Comparison of ENCODE assay signal across 8 cellular contexts in the genomic region with DNA sequence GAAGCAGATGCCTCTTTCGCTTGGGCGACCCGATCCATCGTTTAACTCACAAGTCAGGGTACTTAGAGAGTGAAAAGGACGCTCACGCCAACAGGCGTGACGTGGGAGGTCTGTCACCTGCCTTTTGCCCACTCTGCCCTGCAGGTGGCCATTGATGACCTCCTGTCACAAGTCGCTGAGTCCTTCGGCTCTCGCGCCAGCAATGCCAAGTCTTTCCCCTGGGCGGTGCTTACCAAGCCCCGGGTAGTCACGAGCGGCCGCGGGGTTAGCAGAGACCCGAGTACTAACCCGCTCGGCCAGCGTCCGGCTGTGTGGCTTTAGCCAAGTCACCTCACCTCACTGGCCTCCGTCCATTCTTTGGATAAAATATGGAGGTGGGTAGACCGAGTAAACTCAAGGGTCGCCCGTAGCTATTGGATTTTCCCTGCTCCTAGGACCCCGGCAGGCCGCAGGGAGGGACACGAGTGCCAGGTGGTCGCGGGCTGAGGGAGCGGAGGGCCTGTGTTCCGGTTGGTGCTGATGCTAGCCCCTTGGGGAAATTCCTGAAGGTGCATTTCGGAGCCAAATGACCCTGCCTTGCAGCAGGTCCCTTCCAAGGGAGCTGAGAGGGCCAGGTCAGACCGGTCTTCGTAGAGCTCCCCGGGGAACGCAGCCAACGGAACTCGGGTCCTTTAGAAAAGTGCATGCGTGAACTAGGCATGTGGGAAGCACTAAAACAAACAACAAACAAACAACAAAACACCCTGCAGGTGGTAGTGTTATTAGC. TPM values are rescaled to one million over a fixed set of nuclear protein-coding genes. Genes with fewer than 3 reads are reported as not detected.
A peak's percentile ranks its signal among the peaks of the same experiment; 100 is the strongest.
DNase-seq lines count a peak whose midpoint lies in the region; ATAC-seq and TF ChIP-seq lines count a peak whose summit lies in the region.

No MANE protein-coding gene starts in this region.

- H3K4me3 ChIP-seq in fibroblast of pulmonary artery (replicated peaks; ENCODE audit: low read depth, low read length), result peak overlapping the region; percentile 57

- peak overlapping the region; percentile 82 for H3K4me3 Mint-ChIP-seq in activated CD4-positive, alpha-beta T cell treated with anti-CD3 and anti-CD28 coated beads, Interleukin-2, amount 10 ng/mL, durations not matched to agents 24 days and 14 days
- peak overlapping the region; percentile 70 for H3K4me3 Mint-ChIP-seq in activated CD8-positive, alpha-beta T cell treated with anti-CD3 and anti-CD28 coated beads, Interleukin-2, amount 10 ng/mL, durations not matched to agents 7 days and 5 days
- H3K4me3 Mint-ChIP-seq in nephron, result peak overlapping the region; percentile 81 to 84 (median 83)

- POLR2A ChIA-PET in HEK293T (lab: Yijun Ruan, JAX), result interaction anchor here (1.0 to 1.2 kb wide), 4 partner anchors 9 to 131 kb away, joined by 3 to 4 read pairs (median 4); no protein-coding TSS in a partner anchor
- POLR2A ChIA-PET in activated CD8-positive, alpha-beta T cell treated with anti-CD3 and anti-CD28 coated beads, Interleukin-2, amount 10 ng/mL, durations not matched to agents 7 days and 5 days (lab: Charles Lee), result no interaction called here

- TF ChIP-seq CTCF in fibroblast of pulmonary artery (IDR thresholded peaks at IDR 0.05; ENCODE audit: low read length, missing control alignments), result no peak
- no peak for TF ChIP-seq CTCF in nephron (IDR thresholded peaks at IDR 0.05; ENCODE audit: unreplicated experiment in 3 of 3)

- peaks cover 14% of the 10 kb centered on the region for H3K4me1 Mint-ChIP-seq in activated CD4-positive, alpha-beta T cell treated with anti-CD3 and anti-CD28 coated beads, Interleukin-2, amount 10 ng/mL, durations not matched to agents 24 days and 14 days
- peaks cover 16% of the 10 kb centered on the region for H3K4me1 Mint-ChIP-seq in activated CD8-positive, alpha-beta T cell treated with anti-CD3 and anti-CD28 coated beads, Interleukin-2, amount 10 ng/mL, durations not matched to agents 7 days and 5 days (ENCODE audit: low read depth)
- no peaks in the 10 kb centered on the region for H3K4me1 Mint-ChIP-seq in nephron

- peaks cover 49% of the 10 kb centered on the region for H3K27me3 Mint-ChIP-seq in activated CD4-positive, alpha-beta T cell treated with anti-CD3 and anti-CD28 coated beads, Interleukin-2, amount 10 ng/mL, durations not matched to agents 24 days and 14 days
- H3K27me3 Mint-ChIP-seq in activated CD8-positive, alpha-beta T cell treated with anti-CD3 and anti-CD28 coated beads, Interleukin-2, amount 10 ng/mL, durations not matched to agents 7 days and 5 days (ENCODE audit: low read depth), result peaks cover 41% of the 10 kb centered on the region
- peaks cover 44% of the 10 kb centered on the region for H3K27me3 Mint-ChIP-seq in nephron (ENCODE audit: low read depth)

- no peaks in the 10 kb centered on the region for H3K36me3 Mint-ChIP-seq in activated CD4-positive, alpha-beta T cell treated with anti-CD3 and anti-CD28 coated beads, Interleukin-2, amount 10 ng/mL, durations not matched to agents 24 days and 14 days (ENCODE audit: low read depth)
- no peaks in the 10 kb centered on the region for H3K36me3 Mint-ChIP-seq in activated CD8-positive, alpha-beta T cell treated with anti-CD3 and anti-CD28 coated beads, Interleukin-2, amount 10 ng/mL, durations not matched to agents 7 days and 5 days (ENCODE audit: low read depth)
- H3K36me3 Mint-ChIP-seq in nephron (ENCODE audit: low read depth), result no peaks in the 10 kb centered on the region

- peak; percentile 45 for ATAC-seq in activated CD8-positive, alpha-beta T cell treated with anti-CD3 and anti-CD28 coated beads, Interleukin-2, amount 10 ng/mL, durations not matched to agents 7 days and 5 days

- no peak overlapping the region for H3K27ac Mint-ChIP-seq in activated CD4-positive, alpha-beta T cell treated with anti-CD3 and anti-CD28 coated beads, Interleukin-2, amount 10 ng/mL, durations not matched to agents 24 days and 14 days
- no peak overlapping the region for H3K27ac Mint-ChIP-seq in activated CD8-positive, alpha-beta T cell treated with anti-CD3 and anti-CD28 coated beads, Interleukin-2, amount 10 ng/mL, durations not matched to agents 7 days and 5 days
- H3K27ac Mint-ChIP-seq in nephron, result no peak overlapping the region

- no peaks in the 10 kb centered on the region for H3K9me3 Mint-ChIP-seq in activated CD4-positive, alpha-beta T cell treated with anti-CD3 and anti-CD28 coated beads, Interleukin-2, amount 10 ng/mL, durations not matched to agents 24 days and 14 days
- H3K9me3 Mint-ChIP-seq in activated CD8-positive, alpha-beta T cell treated with anti-CD3 and anti-CD28 coated beads, Interleukin-2, amount 10 ng/mL, durations not matched to agents 7 days and 5 days (ENCODE audit: insufficient read depth), result no peaks in the 10 kb centered on the region
- H3K9me3 Mint-ChIP-seq in nephron, result peaks cover 2% of the 10 kb centered on the region

- CTCF ChIA-PET in HEK293T (lab: Yijun Ruan, JAX), result interaction anchor here (0.6 to 1.5 kb wide), 3 partner anchors 46 to 226 kb away, joined by 3 to 8 read pairs (median 7); no protein-coding TSS in a partner anchor
- CTCF ChIA-PET in activated CD8-positive, alpha-beta T cell treated with anti-CD3 and anti-CD28 coated beads, Interleukin-2, amount 10 ng/mL, durations not matched to agents 7 days and 5 days (lab: Charles Lee), result interaction anchor here (1.5 kb wide), 1 partner anchor 81 kb away, joined by 9 read pairs; no protein-coding TSS in a partner anchor

- DNase-seq in activated CD4-positive, alpha-beta T cell treated with anti-CD3 and anti-CD28 coated beads, Interleukin-2, amount 10 ng/mL, durations not matched to agents 24 days and 14 days, result peak; percentile 59
- no peak for DNase-seq in activated CD4-positive, alpha-beta T cell treated with anti-CD3 and anti-CD28 coated beads, Interleukin-2, amount 50 U/mL, for 4 hours
- peak; percentile 62 for DNase-seq in HEK293T (ENCODE audit: extremely low spot score)
- peak; percentile 72 for DNase-seq in NCI-H1092 (lab: John Stamatoyannopoulos, UW)
- DNase-seq in activated CD8-positive, alpha-beta T cell treated with anti-CD3 and anti-CD28 coated beads, Interleukin-2, amount 10 ng/mL, durations not matched to agents 7 days and 5 days, result peak; percentile 30
- DNase-seq in fibroblast of pulmonary artery (ENCODE audit: low read depth), result peak; percentile 7
- no peak for DNase-seq in occipital lobe (lab: John Stamatoyannopoulos, UW)

- intact Hi-C loops in activated CD4-positive, alpha-beta T cell treated with anti-CD3 and anti-CD28 coated beads, Interleukin-2, amount 10 ng/mL, durations not matched to agents 24 days and 14 days (cut with micrococcal nuclease), result loop anchor here (1.0 kb wide), 1 partner anchor 140 kb away; a partner anchor contains a TSS

TF ChIP-seq in HEK293T, 16 proteins besides CTCF, POLR2A, EP300 and RAD21:
- peak; percentile 48; the same call in 1 of the 2 replicates for TF ChIP-seq L3MBTL2 (conservative IDR thresholded peaks at IDR 0.05)
- TF ChIP-seq TARDBP (IDR thresholded peaks at IDR 0.05), result no peak

RNA-seq across cellular contexts. Expression of a gene that starts 0.7 kb away (rescaled TPM):
- not detected in 2 replicates for total RNA-seq in activated CD4-positive, alpha-beta T cell treated with anti-CD3 and anti-CD28 coated beads, Interleukin-2, amount 10 ng/mL, durations not matched to agents 24 days and 14 days
- under 1 TPM; 0.44 to 0.76 TPM for total RNA-seq in activated CD8-positive, alpha-beta T cell treated with anti-CD3 and anti-CD28 coated beads, Interleukin-2, amount 10 ng/mL, durations not matched to agents 7 days and 5 days
- total RNA-seq in occipital lobe, result 1.7 TPM

Comparison
In these comparisons a context has a peak if more than half of its experiments do, and no peak if none do; other contexts are left out.
1. DNase-seq: peak in activated CD4-positive, alpha-beta T cell treated with anti-CD3 and anti-CD28 coated beads, Interleukin-2, amount 10 ng/mL, durations not matched to agents 24 days and 14 days (single experiment), HEK293T (single experiment), NCI-H1092 (single experiment), activated CD8-positive, alpha-beta T cell treated with anti-CD3 and anti-CD28 coated beads, Interleukin-2, amount 10 ng/mL, durations not matched to agents 7 days and 5 days (single experiment) and fibroblast of pulmonary artery (single experiment); none in activated CD4-positive, alpha-beta T cell treated with anti-CD3 and anti-CD28 coated beads, Interleukin-2, amount 50 U/mL, for 4 hours (0 of 2) and occipital lobe (single experiment).
2. Peak in every context shown above with its lines, with median percentiles within 50 percentile points of each other: H3K4me3 Mint-ChIP-seq.